Comparison of ENCODE assay signal across 1 cellular context in genomic region chr21:33325222-33326067, GRCh38.
TF ChIP-seq lines count a peak whose summit lies in the region.

No MANE protein-coding gene starts in this region.

TF ChIP-seq in HepG2, 621 proteins besides CTCF, POLR2A, EP300 and RAD21 (continued from another document):
- TF ChIP-seq, protein P1, sequence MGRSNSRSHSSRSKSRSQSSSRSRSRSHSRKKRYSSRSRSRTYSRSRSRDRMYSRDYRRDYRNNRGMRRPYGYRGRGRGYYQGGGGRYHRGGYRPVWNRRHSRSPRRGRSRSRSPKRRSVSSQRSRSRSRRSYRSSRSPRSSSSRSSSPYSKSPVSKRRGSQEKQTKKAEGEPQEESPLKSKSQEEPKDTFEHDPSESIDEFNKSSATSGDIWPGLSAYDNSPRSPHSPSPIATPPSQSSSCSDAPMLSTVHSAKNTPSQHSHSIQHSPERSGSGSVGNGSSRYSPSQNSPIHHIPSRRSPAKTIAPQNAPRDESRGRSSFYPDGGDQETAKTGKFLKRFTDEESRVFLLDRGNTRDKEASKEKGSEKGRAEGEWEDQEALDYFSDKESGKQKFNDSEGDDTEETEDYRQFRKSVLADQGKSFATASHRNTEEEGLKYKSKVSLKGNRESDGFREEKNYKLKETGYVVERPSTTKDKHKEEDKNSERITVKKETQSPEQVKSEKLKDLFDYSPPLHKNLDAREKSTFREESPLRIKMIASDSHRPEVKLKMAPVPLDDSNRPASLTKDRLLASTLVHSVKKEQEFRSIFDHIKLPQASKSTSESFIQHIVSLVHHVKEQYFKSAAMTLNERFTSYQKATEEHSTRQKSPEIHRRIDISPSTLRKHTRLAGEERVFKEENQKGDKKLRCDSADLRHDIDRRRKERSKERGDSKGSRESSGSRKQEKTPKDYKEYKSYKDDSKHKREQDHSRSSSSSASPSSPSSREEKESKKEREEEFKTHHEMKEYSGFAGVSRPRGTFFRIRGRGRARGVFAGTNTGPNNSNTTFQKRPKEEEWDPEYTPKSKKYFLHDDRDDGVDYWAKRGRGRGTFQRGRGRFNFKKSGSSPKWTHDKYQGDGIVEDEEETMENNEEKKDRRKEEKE (IDR thresholded peaks at IDR 0.05), result no peak
- TF ChIP-seq GATA4 (IDR thresholded peaks at IDR 0.05; ENCODE audit: borderline replicate concordance, low read depth) (0 out of 2 replicates have a peak, but pooled peaks have one; percentile 11), FOXJ3 (CRISPR knock-in tag; IDR thresholded peaks at IDR 0.05; ENCODE audit: borderline replicate concordance) (no peak), ZBTB7B (CRISPR knock-in tag; IDR thresholded peaks at IDR 0.05) (0 out of 2 replicates have a peak, but pooled peaks have one; percentile 11), ZNF703 (CRISPR knock-in tag; IDR thresholded peaks at IDR 0.05; ENCODE audit: borderline replicate concordance) (no peak; the same call in 1 of the 2 replicates), ZNF749 (CRISPR knock-in tag; IDR thresholded peaks at IDR 0.05; ENCODE audit: borderline replicate concordance) (peak; percentile 16; the same call in 1 of the 2 replicates), TGIF2 (CRISPR knock-in tag; IDR thresholded peaks at IDR 0.05) (no peak), ZBTB42 (CRISPR knock-in tag; IDR thresholded peaks at IDR 0.05) (0 out of 2 replicates have a peak, but pooled peaks have one; percentile 8), MTF1 (CRISPR knock-in tag; IDR thresholded peaks at IDR 0.05) (no peak), ETV6 (CRISPR knock-in tag; conservative IDR thresholded peaks at IDR 0.05) (0 out of 2 replicates have a peak, but pooled peaks have one; percentile 32), ARID2 (CRISPR knock-in tag; IDR thresholded peaks at IDR 0.05; ENCODE audit: borderline replicate concordance) (0 out of 2 replicates have a peak, but pooled peaks have one; percentile 15), ZNF180 (CRISPR knock-in tag; IDR thresholded peaks at IDR 0.05; ENCODE audit: borderline replicate concordance, low read depth) (no peak), SOX13 (IDR thresholded peaks at IDR 0.05) (no peak), SOX13 (CRISPR knock-in tag; conservative IDR thresholded peaks at IDR 0.05 in 1 of 2, IDR thresholded peaks at IDR 0.05 in 1 of 2) (no peak), SNAPC2 (CRISPR knock-in tag; IDR thresholded peaks at IDR 0.05) (no peak), ZNF276 (CRISPR knock-in tag; IDR thresholded peaks at IDR 0.05; ENCODE audit: low read depth) (no peak), KLF12 (CRISPR knock-in tag; IDR thresholded peaks at IDR 0.05; ENCODE audit: borderline replicate concordance) (0 out of 2 replicates have a peak, but pooled peaks have one; percentile 22), NCOA2 (CRISPR knock-in tag; IDR thresholded peaks at IDR 0.05) (peak; percentile 25; the same call in 1 of the 2 replicates), ZMAT3 (CRISPR knock-in tag; conservative IDR thresholded peaks at IDR 0.05) (no peak; the same call in 1 of the 2 replicates), ZBTB25 (CRISPR knock-in tag; IDR thresholded peaks at IDR 0.05) (0 out of 2 replicates have a peak, but pooled peaks have one; percentile 29), KAT2B (IDR thresholded peaks at IDR 0.05; ENCODE audit: borderline replicate concordance, low read depth, low read length) (no peak), CREM (IDR thresholded peaks at IDR 0.05) (no peak), CREM (CRISPR knock-in tag; IDR thresholded peaks at IDR 0.05) (no peak), ZNF451 (CRISPR knock-in tag; IDR thresholded peaks at IDR 0.05) (0 out of 2 replicates have a peak, but pooled peaks have one; percentile 0), TEAD3 (CRISPR knock-in tag; optimal IDR thresholded peaks at IDR 0.05; ENCODE audit: borderline replicate concordance) (no peak), TBL1XR1 (IDR thresholded peaks at IDR 0.05; ENCODE audit: borderline replicate concordance, low read length, partially characterized antibody) (no peak), ISX (CRISPR knock-in tag; conservative IDR thresholded peaks at IDR 0.05) (no peak), ZNF563 (CRISPR knock-in tag; IDR thresholded peaks at IDR 0.05) (no peak; the same call in 1 of the 2 replicates), AHDC1 (CRISPR knock-in tag; IDR thresholded peaks at IDR 0.05; ENCODE audit: borderline replicate concordance) (0 out of 2 replicates have a peak, but pooled peaks have one; percentile 57), ZNF460 (CRISPR knock-in tag; IDR thresholded peaks at IDR 0.05; ENCODE audit: borderline replicate concordance) (0 out of 2 replicates have a peak, but pooled peaks have one; percentile 16), ZNF816 (CRISPR knock-in tag; IDR thresholded peaks at IDR 0.05; ENCODE audit: borderline replicate concordance) (no peak), REL (CRISPR knock-in tag; conservative IDR thresholded peaks at IDR 0.05) (no peak)
- TF ChIP-seq, protein P2, sequence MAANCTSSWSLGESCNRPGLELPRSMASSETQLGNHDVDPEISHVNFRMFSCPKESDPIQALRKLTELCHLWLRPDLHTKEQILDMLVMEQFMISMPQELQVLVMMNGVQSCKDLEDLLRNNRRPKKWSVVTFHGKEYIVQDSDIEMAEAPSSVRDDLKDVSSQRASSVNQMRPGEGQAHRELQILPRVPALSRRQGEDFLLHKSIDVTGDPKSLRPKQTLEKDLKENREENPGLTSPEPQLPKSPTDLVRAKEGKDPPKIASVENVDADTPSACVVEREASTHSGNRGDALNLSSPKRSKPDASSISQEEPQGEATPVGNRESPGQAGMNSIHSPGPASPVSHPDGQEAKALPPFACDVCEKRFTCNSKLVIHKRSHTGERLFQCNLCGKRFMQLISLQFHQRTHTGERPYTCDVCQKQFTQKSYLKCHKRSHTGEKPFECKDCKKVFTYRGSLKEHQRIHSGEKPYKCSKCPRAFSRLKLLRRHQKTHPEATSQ (CRISPR knock-in tag; IDR thresholded peaks at IDR 0.05; ENCODE audit: borderline replicate concordance), result no peak
- TF ChIP-seq, protein P3, sequence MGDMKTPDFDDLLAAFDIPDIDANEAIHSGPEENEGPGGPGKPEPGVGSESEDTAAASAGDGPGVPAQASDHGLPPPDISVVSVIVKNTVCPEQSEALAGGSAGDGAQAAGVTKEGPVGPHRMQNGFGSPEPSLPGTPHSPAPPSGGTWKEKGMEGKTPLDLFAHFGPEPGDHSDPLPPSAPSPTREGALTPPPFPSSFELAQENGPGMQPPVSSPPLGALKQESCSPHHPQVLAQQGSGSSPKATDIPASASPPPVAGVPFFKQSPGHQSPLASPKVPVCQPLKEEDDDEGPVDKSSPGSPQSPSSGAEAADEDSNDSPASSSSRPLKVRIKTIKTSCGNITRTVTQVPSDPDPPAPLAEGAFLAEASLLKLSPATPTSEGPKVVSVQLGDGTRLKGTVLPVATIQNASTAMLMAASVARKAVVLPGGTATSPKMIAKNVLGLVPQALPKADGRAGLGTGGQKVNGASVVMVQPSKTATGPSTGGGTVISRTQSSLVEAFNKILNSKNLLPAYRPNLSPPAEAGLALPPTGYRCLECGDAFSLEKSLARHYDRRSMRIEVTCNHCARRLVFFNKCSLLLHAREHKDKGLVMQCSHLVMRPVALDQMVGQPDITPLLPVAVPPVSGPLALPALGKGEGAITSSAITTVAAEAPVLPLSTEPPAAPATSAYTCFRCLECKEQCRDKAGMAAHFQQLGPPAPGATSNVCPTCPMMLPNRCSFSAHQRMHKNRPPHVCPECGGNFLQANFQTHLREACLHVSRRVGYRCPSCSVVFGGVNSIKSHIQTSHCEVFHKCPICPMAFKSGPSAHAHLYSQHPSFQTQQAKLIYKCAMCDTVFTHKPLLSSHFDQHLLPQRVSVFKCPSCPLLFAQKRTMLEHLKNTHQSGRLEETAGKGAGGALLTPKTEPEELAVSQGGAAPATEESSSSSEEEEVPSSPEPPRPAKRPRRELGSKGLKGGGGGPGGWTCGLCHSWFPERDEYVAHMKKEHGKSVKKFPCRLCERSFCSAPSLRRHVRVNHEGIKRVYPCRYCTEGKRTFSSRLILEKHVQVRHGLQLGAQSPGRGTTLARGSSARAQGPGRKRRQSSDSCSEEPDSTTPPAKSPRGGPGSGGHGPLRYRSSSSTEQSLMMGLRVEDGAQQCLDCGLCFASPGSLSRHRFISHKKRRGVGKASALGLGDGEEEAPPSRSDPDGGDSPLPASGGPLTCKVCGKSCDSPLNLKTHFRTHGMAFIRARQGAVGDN (CRISPR knock-in tag; IDR thresholded peaks at IDR 0.05), result peak; percentile 61; the same call in 1 of the 2 replicates
- TF ChIP-seq, protein P4, sequence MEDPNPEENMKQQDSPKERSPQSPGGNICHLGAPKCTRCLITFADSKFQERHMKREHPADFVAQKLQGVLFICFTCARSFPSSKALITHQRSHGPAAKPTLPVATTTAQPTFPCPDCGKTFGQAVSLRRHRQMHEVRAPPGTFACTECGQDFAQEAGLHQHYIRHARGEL (CRISPR knock-in tag; IDR thresholded peaks at IDR 0.05), result no peak
